In the genomic region with DNA sequence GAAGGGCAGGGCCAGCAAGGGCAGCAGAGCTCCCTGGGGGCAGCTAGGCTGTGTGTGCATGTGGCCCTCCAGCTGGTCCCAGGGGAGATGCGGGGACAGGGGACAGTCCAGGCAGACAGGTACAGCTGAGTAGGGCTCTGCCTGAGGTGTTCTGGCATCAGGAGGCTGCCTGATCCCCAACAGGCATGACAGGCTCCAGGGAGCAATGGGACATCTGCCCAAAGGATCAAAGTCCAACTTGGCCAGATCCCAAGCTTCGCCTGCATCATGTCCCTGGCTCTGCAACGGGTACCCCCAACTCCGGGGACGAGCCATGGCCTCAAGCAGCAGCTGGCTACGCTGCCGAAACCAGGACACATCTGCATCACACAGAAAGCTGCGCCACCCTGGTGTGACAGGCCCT, we compare ENCODE assay signal across 1 cellular context.
TF ChIP-seq lines count a peak whose summit lies in the region.

No MANE protein-coding gene starts in this region.

TF ChIP-seq in HepG2, 621 proteins besides CTCF, POLR2A, EP300 and RAD21:
- TF ChIP-seq HNF4A (CRISPR knock-in tag; IDR thresholded peaks at IDR 0.05) (peak; percentile 82), POLR2G (IDR thresholded peaks at IDR 0.05; ENCODE audit: low read depth, low read length) (no peak), MEIS1 (CRISPR knock-in tag; IDR thresholded peaks at IDR 0.05; ENCODE audit: borderline replicate concordance) (no peak), SRSF9 (IDR thresholded peaks at IDR 0.05; ENCODE audit: borderline replicate concordance, insufficient read depth, low read depth, low read length, poor library complexity, severe bottlenecking) (no peak), ZNF629 (CRISPR knock-in tag; conservative IDR thresholded peaks at IDR 0.05) (0 out of 2 replicates have a peak, but pooled peaks have one; percentile 15), ZNF761 (CRISPR knock-in tag; conservative IDR thresholded peaks at IDR 0.05) (no peak), SKI (IDR thresholded peaks at IDR 0.05; ENCODE audit: partially characterized antibody) (no peak)
- TF ChIP-seq, protein P1, sequence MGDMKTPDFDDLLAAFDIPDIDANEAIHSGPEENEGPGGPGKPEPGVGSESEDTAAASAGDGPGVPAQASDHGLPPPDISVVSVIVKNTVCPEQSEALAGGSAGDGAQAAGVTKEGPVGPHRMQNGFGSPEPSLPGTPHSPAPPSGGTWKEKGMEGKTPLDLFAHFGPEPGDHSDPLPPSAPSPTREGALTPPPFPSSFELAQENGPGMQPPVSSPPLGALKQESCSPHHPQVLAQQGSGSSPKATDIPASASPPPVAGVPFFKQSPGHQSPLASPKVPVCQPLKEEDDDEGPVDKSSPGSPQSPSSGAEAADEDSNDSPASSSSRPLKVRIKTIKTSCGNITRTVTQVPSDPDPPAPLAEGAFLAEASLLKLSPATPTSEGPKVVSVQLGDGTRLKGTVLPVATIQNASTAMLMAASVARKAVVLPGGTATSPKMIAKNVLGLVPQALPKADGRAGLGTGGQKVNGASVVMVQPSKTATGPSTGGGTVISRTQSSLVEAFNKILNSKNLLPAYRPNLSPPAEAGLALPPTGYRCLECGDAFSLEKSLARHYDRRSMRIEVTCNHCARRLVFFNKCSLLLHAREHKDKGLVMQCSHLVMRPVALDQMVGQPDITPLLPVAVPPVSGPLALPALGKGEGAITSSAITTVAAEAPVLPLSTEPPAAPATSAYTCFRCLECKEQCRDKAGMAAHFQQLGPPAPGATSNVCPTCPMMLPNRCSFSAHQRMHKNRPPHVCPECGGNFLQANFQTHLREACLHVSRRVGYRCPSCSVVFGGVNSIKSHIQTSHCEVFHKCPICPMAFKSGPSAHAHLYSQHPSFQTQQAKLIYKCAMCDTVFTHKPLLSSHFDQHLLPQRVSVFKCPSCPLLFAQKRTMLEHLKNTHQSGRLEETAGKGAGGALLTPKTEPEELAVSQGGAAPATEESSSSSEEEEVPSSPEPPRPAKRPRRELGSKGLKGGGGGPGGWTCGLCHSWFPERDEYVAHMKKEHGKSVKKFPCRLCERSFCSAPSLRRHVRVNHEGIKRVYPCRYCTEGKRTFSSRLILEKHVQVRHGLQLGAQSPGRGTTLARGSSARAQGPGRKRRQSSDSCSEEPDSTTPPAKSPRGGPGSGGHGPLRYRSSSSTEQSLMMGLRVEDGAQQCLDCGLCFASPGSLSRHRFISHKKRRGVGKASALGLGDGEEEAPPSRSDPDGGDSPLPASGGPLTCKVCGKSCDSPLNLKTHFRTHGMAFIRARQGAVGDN (CRISPR knock-in tag; IDR thresholded peaks at IDR 0.05): peak; percentile 32; the same call in 1 of the 2 replicates
